ENCODE assay signal across 8 cellular contexts in genomic region chr1:201917362-201918033, GRCh38. TPM values are rescaled to one million over a fixed set of nuclear protein-coding genes. Genes with fewer than 3 reads are reported as not detected.
DNase-seq lines count a peak whose midpoint lies in the region; FAIRE-seq and TF ChIP-seq lines count a peak whose summit lies in the region.

No MANE protein-coding gene starts in this region.

- peaks cover 14 to 23% of the 10 kb centered on the region in 2 donors for H3K4me1 ChIP-seq in breast epithelium
- peaks cover 9% of the 10 kb centered on the region for H3K4me1 ChIP-seq in keratinocyte (ENCODE audit: control insufficient read depth, extremely low read depth, insufficient read depth, low read length)
- no peaks in the 10 kb centered on the region for H3K4me1 ChIP-seq in smooth muscle cell (ENCODE audit: low read depth)

- H3K4me3 ChIP-seq in H7 (ENCODE audit: insufficient read depth, low read depth, low read length) (no peak overlapping the region), breast epithelium (peak overlapping the region in 1 of 3 donors; percentile 10), keratinocyte (ENCODE audit: control insufficient read depth in 2 of 3, extremely low read depth in 1 of 3, insufficient read depth in 2 of 3, low read depth in 1 of 3, low read length in 3 of 3) (no peak overlapping the region), smooth muscle cell (no peak overlapping the region)

- H3K27ac ChIP-seq in breast epithelium (peak overlapping the region; percentile 84 to 94), keratinocyte (ENCODE audit: control insufficient read depth, insufficient read depth, low read length) (no peak overlapping the region), smooth muscle cell (ENCODE audit: low read depth) (peak overlapping the region; percentile 78)

- H4K20me1 ChIP-seq in keratinocyte (ENCODE audit: control insufficient read depth, extremely low read depth, insufficient read depth, low read length) (no peaks in the 10 kb centered on the region), smooth muscle cell (ENCODE audit: low read depth) (no peaks in the 10 kb centered on the region)

- H3K27me3 ChIP-seq in H7 (ENCODE audit: control insufficient read depth, insufficient read depth, low read length) = no peaks in the 10 kb centered on the region; the same call in 1 of the 2 replicates
- H3K27me3 ChIP-seq in breast epithelium = no peaks in the 10 kb centered on the region
- no peaks in the 10 kb centered on the region for H3K27me3 ChIP-seq in keratinocyte (ENCODE audit: control insufficient read depth, extremely low read depth, insufficient read depth, low read length)
- H3K27me3 ChIP-seq in smooth muscle cell (ENCODE audit: low read depth) = no peaks in the 10 kb centered on the region

- no peaks in the 10 kb centered on the region for H3K79me2 ChIP-seq in keratinocyte (ENCODE audit: control insufficient read depth, insufficient read depth, low read length)
- H3K79me2 ChIP-seq in smooth muscle cell (ENCODE audit: low read depth) = no peaks in the 10 kb centered on the region

- no peaks in the 10 kb centered on the region for H3K36me3 ChIP-seq in H7 (replicated peaks; ENCODE audit: control insufficient read depth, insufficient read depth, low read length)
- H3K36me3 ChIP-seq in breast epithelium = no peaks in the 10 kb centered on the region
- H3K36me3 ChIP-seq in keratinocyte (ENCODE audit: control insufficient read depth in 2 of 2, extremely low read depth in 1 of 2, insufficient read depth in 2 of 2, low read length in 2 of 2) = no peaks in the 10 kb centered on the region
- H3K36me3 ChIP-seq in smooth muscle cell (ENCODE audit: low read depth) = no peaks in the 10 kb centered on the region

- no peak overlapping the region for H3K27ac Mint-ChIP-seq in activated naive CD4-positive, alpha-beta T cell treated with anti-CD3 and anti-CD28 coated beads, Interleukin-2, amount 10 ng/mL, durations not matched to agents 7 days and 5 days

- H3K9me3 Mint-ChIP-seq in activated naive CD4-positive, alpha-beta T cell treated with anti-CD3 and anti-CD28 coated beads, Interleukin-2, amount 10 ng/mL, durations not matched to agents 7 days and 5 days = no peaks in the 10 kb centered on the region

- TF ChIP-seq POLR2A in breast epithelium (IDR thresholded peaks at IDR 0.05) = no peak

- WGBS in smooth muscle cell (ENCODE audit: low lambda C conversion rate) = 33% methylated on average over 7 of the region's 7 CpGs

- H2AFZ ChIP-seq in keratinocyte (ENCODE audit: control insufficient read depth, low read length) = no peak overlapping the region
- no peak overlapping the region for H2AFZ ChIP-seq in smooth muscle cell (ENCODE audit: low read depth)

- H3K9ac ChIP-seq in keratinocyte (ENCODE audit: control insufficient read depth, extremely low read depth, insufficient read depth, low read length) (no peak overlapping the region), smooth muscle cell (ENCODE audit: low read depth) (peak overlapping the region; percentile 2)

- H3K36me3 Mint-ChIP-seq in activated naive CD4-positive, alpha-beta T cell treated with anti-CD3 and anti-CD28 coated beads, Interleukin-2, amount 10 ng/mL, durations not matched to agents 7 days and 5 days = no peaks in the 10 kb centered on the region

- CTCF ChIA-PET in activated naive CD4-positive, alpha-beta T cell treated with anti-CD3 and anti-CD28 coated beads, Interleukin-2, amount 10 ng/mL, durations not matched to agents 7 days and 5 days (lab: Charles Lee) = interaction anchor here (0.7 kb wide), 1 partner anchor 21 kb away, joined by 3 read pairs; no protein-coding TSS in a partner anchor

- H3K4me1 Mint-ChIP-seq in activated naive CD4-positive, alpha-beta T cell treated with anti-CD3 and anti-CD28 coated beads, Interleukin-2, amount 10 ng/mL, durations not matched to agents 7 days and 5 days = no peaks in the 10 kb centered on the region

- peak; percentile 78 for FAIRE-seq in keratinocyte (lab: Jason Lieb, UNC)

- H3K9me3 ChIP-seq in breast epithelium (no peaks in the 10 kb centered on the region), keratinocyte (ENCODE audit: control insufficient read depth, low read depth, low read length) (no peaks in the 10 kb centered on the region), smooth muscle cell (replicated peaks; ENCODE audit: low read depth) (no peaks in the 10 kb centered on the region)

- peaks cover 34% of the 10 kb centered on the region for H3K27me3 Mint-ChIP-seq in activated naive CD4-positive, alpha-beta T cell treated with anti-CD3 and anti-CD28 coated beads, Interleukin-2, amount 10 ng/mL, durations not matched to agents 7 days and 5 days

- no peaks in the 10 kb centered on the region for H3K9me1 ChIP-seq in keratinocyte (ENCODE audit: control insufficient read depth, extremely low read depth, insufficient read depth, low read length)

- dilution Hi-C loops in keratinocyte (cut with MboI; ENCODE audit: extremely low pct_ligation_motif_present, low sequenced_read_pairs) = no loop called here

- intact Hi-C loops in breast epithelium (cut with DNase I; ENCODE audit: low total_unique reads) = no loop called here

- H3F3A ChIP-seq in smooth muscle cell (ENCODE audit: low read depth) = peaks cover 16% of the 10 kb centered on the region

- DNase-seq in H7 = peak; percentile 30
- no peak for DNase-seq in breast epithelium (ENCODE audit: low spot score in 2 of 2)
- no peak for DNase-seq in keratinocyte (ENCODE audit: low read depth, low spot score)
- DNase-seq in smooth muscle cell (lab: John Stamatoyannopoulos, UW; ENCODE audit: unreplicated experiment) = no peak
- no peak for DNase-seq in NCI-H2227 treated with DMSO at 0.1 percent for 48 hours (lab: John Stamatoyannopoulos, UW)
- DNase-seq in NCI-H1417 (lab: John Stamatoyannopoulos, UW) = no peak
- no peak for DNase-seq in activated naive CD4-positive, alpha-beta T cell treated with anti-CD3 and anti-CD28 coated beads, Interleukin-2, amount 50 U/mL, for 16 hours
- no peak for DNase-seq in activated naive CD4-positive, alpha-beta T cell treated with anti-CD3 and anti-CD28 coated beads, Interleukin-2, amount 10 ng/mL, durations not matched to agents 7 days and 5 days

- no peak overlapping the region for H3K4me3 Mint-ChIP-seq in activated naive CD4-positive, alpha-beta T cell treated with anti-CD3 and anti-CD28 coated beads, Interleukin-2, amount 10 ng/mL, durations not matched to agents 7 days and 5 days

- H3K4me2 ChIP-seq in keratinocyte (ENCODE audit: control insufficient read depth, extremely low read depth, insufficient read depth, low read depth, low read length) (no peak overlapping the region), smooth muscle cell (peak overlapping the region; percentile 67)

- TF ChIP-seq CTCF in breast epithelium (IDR thresholded peaks at IDR 0.05) (no peak), keratinocyte (optimal IDR thresholded peaks at IDR 0.05 in 1 of 3, IDR thresholded peaks at IDR 0.05 in 1 of 3, conservative IDR thresholded peaks at IDR 0.05 in 1 of 3; ENCODE audit: extremely low read depth in 1 of 3, insufficient read depth in 2 of 3, low read length in 3 of 3) (no peak), smooth muscle cell (IDR thresholded peaks at IDR 0.05; ENCODE audit: borderline replicate concordance, insufficient read depth, poor library complexity, severe bottlenecking) (no peak)

RNA-seq across cellular contexts. Expression of gene SHISA4, which starts 28.8 kb away (rescaled TPM):
- total RNA-seq in H7 (2014; rRNA removed; shearing (Covaris generic)) = 3.7 and 6.1 TPM in 2 replicates
- total RNA-seq in breast epithelium (10 to 100 TPM; 15.7 to 21.9 (median 20.3) TPM), smooth muscle cell (23.1 and 30.1 TPM in 2 replicates)
- polyA plus RNA-seq in keratinocyte (2.2 to 5.8 TPM (median 4.0 TPM) in 3 replicates), smooth muscle cell (64.4 and 73.5 TPM in 2 replicates)
- 0.46 TPM for polyA plus RNA-seq in keratinocyte (2011; ENCODE audit: low read depth)
- polyA plus RNA-seq in keratinocyte (2011; cell fraction: cytosol; rRNA removed) = 3.6 and 6.3 TPM in 2 replicates
- 2.3 and 3.2 TPM in 2 replicates for polyA plus RNA-seq in keratinocyte (2011; cell fraction: nucleus; rRNA removed)
- polyA plus RNA-seq in keratinocyte (2012; ENCODE audit: low replicate concordance) = 3.3 and 4.0 TPM in 2 replicates
- polyA minus RNA-seq in keratinocyte = 1.9 to 7.4 TPM (median 6.7 TPM) in 3 replicates
- polyA minus RNA-seq in keratinocyte (2011; cell fraction: cytosol; rRNA and poly(A)+ RNA removed) = 4.0 TPM
- 0.93 and 2.1 TPM in 2 replicates for polyA minus RNA-seq in keratinocyte (2011; cell fraction: nucleus; rRNA and poly(A)+ RNA removed)

RNA-seq across cellular contexts. Expression of gene LMOD1, which starts 28.9 kb away (rescaled TPM):
- 0.42 and 0.48 TPM in 2 replicates for total RNA-seq in H7 (2014; rRNA removed; shearing (Covaris generic))
- 10 to 100 TPM; 60.0 to 92.2 (median 87.2) TPM for total RNA-seq in breast epithelium
- polyA plus RNA-seq in keratinocyte = 0.01 TPM in 1 of 3 replicates, not detected in the others
- polyA plus RNA-seq in keratinocyte (2011; ENCODE audit: low read depth) = not detected
- 0.04 and 0.05 TPM in 2 replicates for polyA plus RNA-seq in keratinocyte (2011; cell fraction: cytosol; rRNA removed)
- 0.04 and 0.08 TPM in 2 replicates for polyA plus RNA-seq in keratinocyte (2011; cell fraction: nucleus; rRNA removed)
- polyA plus RNA-seq in keratinocyte (2012; ENCODE audit: low replicate concordance) = 0.08 TPM in 1 of 2 replicates, not detected in the other
- not detected in 3 replicates for polyA minus RNA-seq in keratinocyte
- polyA minus RNA-seq in keratinocyte (2011; cell fraction: cytosol; rRNA and poly(A)+ RNA removed) = not detected
- not detected in 2 replicates for polyA minus RNA-seq in keratinocyte (2011; cell fraction: nucleus; rRNA and poly(A)+ RNA removed)
- total RNA-seq in smooth muscle cell = 4.0 and 6.5 TPM in 2 replicates
- polyA plus RNA-seq in smooth muscle cell = 5.6 and 6.2 TPM in 2 replicates

RNA-seq across cellular contexts. Expression of gene TIMM17A, which starts 37.8 kb away (rescaled TPM):
- 74.6 and 75.6 TPM in 2 replicates for total RNA-seq in H7 (2014; rRNA removed; shearing (Covaris generic))
- 10 to 100 TPM; 24.5 to 30.1 (median 26.2) TPM for total RNA-seq in breast epithelium
- 72.5 to 116 TPM (median 102 TPM) in 3 replicates for polyA plus RNA-seq in keratinocyte
- polyA plus RNA-seq in keratinocyte (2011; ENCODE audit: low read depth) = 29.4 TPM
- polyA plus RNA-seq in keratinocyte (2011; cell fraction: cytosol; rRNA removed) = 66.3 and 111 TPM in 2 replicates
- polyA plus RNA-seq in keratinocyte (2011; cell fraction: nucleus; rRNA removed) = 48.0 and 65.9 TPM in 2 replicates
- 58.3 and 79.9 TPM in 2 replicates for polyA plus RNA-seq in keratinocyte (2012; ENCODE audit: low replicate concordance)
- polyA minus RNA-seq in keratinocyte = 25.1 to 36.6 TPM (median 34.0 TPM) in 3 replicates
- polyA minus RNA-seq in keratinocyte (2011; cell fraction: cytosol; rRNA and poly(A)+ RNA removed) = 28.6 TPM
- polyA minus RNA-seq in keratinocyte (2011; cell fraction: nucleus; rRNA and poly(A)+ RNA removed) = 17.3 and 31.0 TPM in 2 replicates
- total RNA-seq in smooth muscle cell = 78.6 and 99.3 TPM in 2 replicates
- polyA plus RNA-seq in smooth muscle cell = 102 and 117 TPM in 2 replicates
